Comparison of ENCODE assay signal across 22 cellular contexts in genomic region chr2:58720033-58720769, GRCh38.
"Had no signal": no experiment of that assay in that cellular context is flagged by ENCODE, and none has a peak within 500 bp of the region (broad histone marks: within the 10 kb centered on the region; RNA-seq: fewer than 3 reads in every experiment).

No MANE protein-coding gene starts in this region.

- H3K4me3 ChIP-seq: PC-9, Peyer's patch, SJSA1, SK-N-MC had no signal

- H3K27me3 ChIP-seq: Peyer's patch, SJSA1 had no signal

- H3K4me1 ChIP-seq: Peyer's patch, SJSA1 had no signal

- H3K9me3 ChIP-seq: Peyer's patch, SJSA1 had no signal

- DNase-seq: Karpas-422; KG1; MM.1S; NCI-H1048; NCI-H1436; NCI-H187; NCI-H2029; NCI-H2081 treated with DMSO at 0.1 percent for 48 hours; NCI-H226; NCI-H446; NCI-H510A; NCI-H524 treated with DMSO at 0.1 percent for 48 hours; NCI-H69; NCI-H774; NK-92 treated with Interleukin-12 subunit alpha and Interleukin-12 subunit beta, amount 100 ng/mL, for 24 hours; PC-9; Peyer's patch; Right ventricle myocardium superior; SIG-M5; T-helper 2 cell had no signal

- H3K4me2 ChIP-seq: PC-9 had no signal

- H3K27ac ChIP-seq: PC-9, Peyer's patch, SJSA1, SK-N-MC had no signal

- H2AFZ ChIP-seq: PC-9 had no signal

- H3K36me3 ChIP-seq: Peyer's patch, SJSA1 had no signal
